1 cellular context compared by ENCODE assay signal in genomic region chr2:152402780-152403388, GRCh38.
TF ChIP-seq lines count a peak whose summit lies in the region.

No MANE protein-coding gene starts in this region.

TF ChIP-seq in SK-N-SH, 30 proteins besides CTCF, POLR2A, EP300 and RAD21 (continued from another document):
- TF ChIP-seq, protein P1, sequence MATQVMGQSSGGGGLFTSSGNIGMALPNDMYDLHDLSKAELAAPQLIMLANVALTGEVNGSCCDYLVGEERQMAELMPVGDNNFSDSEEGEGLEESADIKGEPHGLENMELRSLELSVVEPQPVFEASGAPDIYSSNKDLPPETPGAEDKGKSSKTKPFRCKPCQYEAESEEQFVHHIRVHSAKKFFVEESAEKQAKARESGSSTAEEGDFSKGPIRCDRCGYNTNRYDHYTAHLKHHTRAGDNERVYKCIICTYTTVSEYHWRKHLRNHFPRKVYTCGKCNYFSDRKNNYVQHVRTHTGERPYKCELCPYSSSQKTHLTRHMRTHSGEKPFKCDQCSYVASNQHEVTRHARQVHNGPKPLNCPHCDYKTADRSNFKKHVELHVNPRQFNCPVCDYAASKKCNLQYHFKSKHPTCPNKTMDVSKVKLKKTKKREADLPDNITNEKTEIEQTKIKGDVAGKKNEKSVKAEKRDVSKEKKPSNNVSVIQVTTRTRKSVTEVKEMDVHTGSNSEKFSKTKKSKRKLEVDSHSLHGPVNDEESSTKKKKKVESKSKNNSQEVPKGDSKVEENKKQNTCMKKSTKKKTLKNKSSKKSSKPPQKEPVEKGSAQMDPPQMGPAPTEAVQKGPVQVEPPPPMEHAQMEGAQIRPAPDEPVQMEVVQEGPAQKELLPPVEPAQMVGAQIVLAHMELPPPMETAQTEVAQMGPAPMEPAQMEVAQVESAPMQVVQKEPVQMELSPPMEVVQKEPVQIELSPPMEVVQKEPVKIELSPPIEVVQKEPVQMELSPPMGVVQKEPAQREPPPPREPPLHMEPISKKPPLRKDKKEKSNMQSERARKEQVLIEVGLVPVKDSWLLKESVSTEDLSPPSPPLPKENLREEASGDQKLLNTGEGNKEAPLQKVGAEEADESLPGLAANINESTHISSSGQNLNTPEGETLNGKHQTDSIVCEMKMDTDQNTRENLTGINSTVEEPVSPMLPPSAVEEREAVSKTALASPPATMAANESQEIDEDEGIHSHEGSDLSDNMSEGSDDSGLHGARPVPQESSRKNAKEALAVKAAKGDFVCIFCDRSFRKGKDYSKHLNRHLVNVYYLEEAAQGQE (IDR thresholded peaks at IDR 0.05; ENCODE audit: low read depth, low read length): no peak
TF ChIP-seq in SK-N-SH: peak in this region for 1.
